In the genomic region with DNA sequence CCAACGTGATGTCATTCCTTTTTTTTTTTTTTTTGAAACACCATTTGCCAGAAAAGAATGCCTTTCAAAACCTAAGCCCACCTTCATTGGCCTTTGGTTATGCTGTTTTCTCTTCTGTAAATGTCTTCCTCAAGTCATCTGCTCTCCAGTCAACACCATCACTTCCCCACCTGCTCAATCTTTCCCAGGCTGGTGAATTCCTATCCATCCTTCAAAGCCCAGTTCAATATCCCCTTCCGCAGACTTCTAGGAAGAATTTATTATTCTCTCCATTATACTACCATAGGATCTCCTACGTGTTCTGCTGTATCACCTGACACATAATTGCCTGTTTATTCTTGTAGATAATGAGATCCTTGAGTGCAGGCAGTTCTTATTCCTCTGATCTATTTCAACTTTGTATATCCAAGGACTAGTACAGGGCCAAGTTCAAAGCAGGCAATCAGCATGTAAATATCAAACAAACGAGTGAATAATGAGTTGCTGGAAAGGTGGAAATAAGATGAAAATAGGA, we compare ENCODE assay signal across 10 cellular contexts.
A peak's percentile ranks its signal among the peaks of the same experiment; 100 is the strongest.
DNase-seq lines count a peak whose midpoint lies in the region; ATAC-seq and TF ChIP-seq lines count a peak whose summit lies in the region.
"Had no signal": no experiment of that assay in that cellular context is flagged by ENCODE, and none has a peak within 500 bp of the region (broad histone marks: within the 10 kb centered on the region; RNA-seq: fewer than 3 reads in every experiment).

No MANE protein-coding gene starts in this region.

- ATAC-seq in body of pancreas = no peak
- no peak for ATAC-seq in HG03139 (IDR thresholded peaks at IDR 0.05; ENCODE audit: unreplicated experiment)

- no peaks in the 10 kb centered on the region for H3K9me2 ChIP-seq in SK-N-SH

- intact Hi-C loops in dorsolateral prefrontal cortex (cut with DNase I) = no loop called here
- intact Hi-C loops in body of pancreas (cut with DNase I) = no loop called here

- H3K27ac ChIP-seq in HEK293 (ENCODE audit: extremely low read depth, low read depth, low read length) (no peak overlapping the region), SK-N-SH (ENCODE audit: low read depth in 2 of 2, low read length in 1 of 2) (peak overlapping the region; percentile 76 to 91; a peak in 3 of 4 replicates), dorsolateral prefrontal cortex (peak overlapping the region in 55 of 59 donors; percentile 11 to 100 (median 97)), smooth muscle cell (ENCODE audit: low read depth) (peak overlapping the region; percentile 95), body of pancreas (no peak overlapping the region)

- no peak overlapping the region for H3K9ac ChIP-seq in SK-N-SH
- no peak overlapping the region for H3K9ac ChIP-seq in smooth muscle cell (ENCODE audit: low read depth)

- H3K4me2 ChIP-seq in SK-N-SH = no peak overlapping the region
- peak overlapping the region; percentile 62 for H3K4me2 ChIP-seq in smooth muscle cell

- H3K79me2 ChIP-seq in SK-N-SH (ENCODE audit: insufficient read depth) (no peaks in the 10 kb centered on the region), smooth muscle cell (ENCODE audit: low read depth) (peaks cover 4% of the 10 kb centered on the region)

- TF ChIP-seq CTCF in HEK293 (tag by site-specific recombination; IDR thresholded peaks at IDR 0.05) = no peak
- TF ChIP-seq CTCF in SK-N-SH (IDR thresholded peaks at IDR 0.05) = no peak
- TF ChIP-seq CTCF in dorsolateral prefrontal cortex (IDR thresholded peaks at IDR 0.05 in 54 of 56, conservative IDR thresholded peaks at IDR 0.05 in 2 of 56; ENCODE audit: low read depth in 1 of 56, partially characterized antibody in 56 of 56) = no peak
- TF ChIP-seq CTCF in smooth muscle cell (IDR thresholded peaks at IDR 0.05; ENCODE audit: borderline replicate concordance, insufficient read depth, poor library complexity, severe bottlenecking) = no peak
- no peak for TF ChIP-seq CTCF in body of pancreas (IDR thresholded peaks at IDR 0.05)

- H3K9me3 ChIP-seq in HEK293 (ENCODE audit: control insufficient read depth, insufficient read depth, low read depth, low read length) = no peaks in the 10 kb centered on the region
- H3K9me3 ChIP-seq in SK-N-SH = no peaks in the 10 kb centered on the region
- no peaks in the 10 kb centered on the region for H3K9me3 ChIP-seq in smooth muscle cell (replicated peaks; ENCODE audit: low read depth)
- H3K9me3 ChIP-seq in body of pancreas = no peaks in the 10 kb centered on the region

- H3K4me1 ChIP-seq in HEK293 (ENCODE audit: control insufficient read depth, insufficient read depth, low read length) (peaks cover 11% of the 10 kb centered on the region), SK-N-SH (ENCODE audit: control insufficient read depth in 1 of 2, insufficient read depth in 2 of 2, low read depth in 1 of 2, low read length in 1 of 2) (peaks cover 22 to 24% of the 10 kb centered on the region in 2 experiments), smooth muscle cell (ENCODE audit: low read depth) (peaks cover 12% of the 10 kb centered on the region), body of pancreas (peaks cover 33% of the 10 kb centered on the region)

- WGBS in SK-N-SH (ENCODE audit: low lambda C conversion rate) = 86% methylated on average over 4 of the region's 4 CpGs
- 78% methylated on average over 4 of the region's 4 CpGs for WGBS in smooth muscle cell (ENCODE audit: low lambda C conversion rate)
- WGBS in body of pancreas, 2 donors = 64 to 71% methylated on average over 4 of the region's 4 CpGs

- H2AFZ ChIP-seq in SK-N-SH (ENCODE audit: low read depth) = no peak overlapping the region
- H2AFZ ChIP-seq in smooth muscle cell (ENCODE audit: low read depth) = no peak overlapping the region

- no peak overlapping the region for H3K4me3 ChIP-seq in HEK293 (ENCODE audit: low read depth, low read length)
- no peak overlapping the region for H3K4me3 ChIP-seq in SK-N-SH (ENCODE audit: low read depth in 2 of 2, low read length in 1 of 2)
- H3K4me3 ChIP-seq in dorsolateral prefrontal cortex = peak overlapping the region in 2 of 59 donors; percentile 2 to 10
- no peak overlapping the region for H3K4me3 ChIP-seq in smooth muscle cell
- H3K4me3 ChIP-seq in body of pancreas = no peak overlapping the region

- no peaks in the 10 kb centered on the region for H3K36me3 ChIP-seq in HEK293 (ENCODE audit: control insufficient read depth in 2 of 2, insufficient read depth in 1 of 2, low read length in 2 of 2)
- no peaks in the 10 kb centered on the region for H3K36me3 ChIP-seq in SK-N-SH (replicated peaks in 1 of 2; ENCODE audit: control insufficient read depth in 1 of 2, insufficient read depth in 2 of 2, low read length in 1 of 2)
- no peaks in the 10 kb centered on the region for H3K36me3 ChIP-seq in smooth muscle cell (ENCODE audit: low read depth)
- H3K36me3 ChIP-seq in body of pancreas (replicated peaks in 1 of 2; ENCODE audit: insufficient read depth in 1 of 2, low read depth in 2 of 2) = no peaks in the 10 kb centered on the region

- POLR2A ChIA-PET in HEK293 (lab: Yijun Ruan, JAX) (no interaction called here), SK-N-SH (lab: Yijun Ruan, JAX) (no interaction called here)

- H3K27me3 ChIP-seq in SK-N-SH (ENCODE audit: insufficient read depth) (no peaks in the 10 kb centered on the region), dorsolateral prefrontal cortex (no peaks in the 10 kb centered on the region), smooth muscle cell (ENCODE audit: low read depth) (no peaks in the 10 kb centered on the region), body of pancreas (no peaks in the 10 kb centered on the region)

- H4K20me1 ChIP-seq in SK-N-SH (ENCODE audit: insufficient read depth) (no peaks in the 10 kb centered on the region), smooth muscle cell (ENCODE audit: low read depth) (no peaks in the 10 kb centered on the region)

- CTCF ChIA-PET in HEK293 (lab: Yijun Ruan, JAX) = no interaction called here
- CTCF ChIA-PET in SK-N-SH (lab: Yijun Ruan, JAX) = no interaction called here

- no peak for TF ChIP-seq POLR2A in body of pancreas (IDR thresholded peaks at IDR 0.05)

- no peak for TF ChIP-seq EP300 in SK-N-SH (IDR thresholded peaks at IDR 0.05; ENCODE audit: borderline replicate concordance in 1 of 2, low read depth in 1 of 2, low read length in 1 of 2)

- DNase-seq in SK-N-SH (no peak), dorsolateral prefrontal cortex (no peak), smooth muscle cell (lab: John Stamatoyannopoulos, UW; ENCODE audit: unreplicated experiment) (no peak), body of pancreas (no peak), germinal center (ENCODE audit: low spot score) (no peak)
- DNase-seq: AML-193, H9, NCI-H2029 had no signal

- TF ChIP-seq RAD21 in SK-N-SH (IDR thresholded peaks at IDR 0.05; ENCODE audit: low read length) = no peak

- H3F3A ChIP-seq in SK-N-SH (replicated peaks; ENCODE audit: insufficient read depth) = peaks cover 35% of the 10 kb centered on the region
- peaks cover 5% of the 10 kb centered on the region for H3F3A ChIP-seq in smooth muscle cell (ENCODE audit: low read depth)

TF ChIP-seq in HEK293, 187 proteins besides CTCF, POLR2A, EP300 and RAD21 (continues in another document):
- TF ChIP-seq, protein P1, sequence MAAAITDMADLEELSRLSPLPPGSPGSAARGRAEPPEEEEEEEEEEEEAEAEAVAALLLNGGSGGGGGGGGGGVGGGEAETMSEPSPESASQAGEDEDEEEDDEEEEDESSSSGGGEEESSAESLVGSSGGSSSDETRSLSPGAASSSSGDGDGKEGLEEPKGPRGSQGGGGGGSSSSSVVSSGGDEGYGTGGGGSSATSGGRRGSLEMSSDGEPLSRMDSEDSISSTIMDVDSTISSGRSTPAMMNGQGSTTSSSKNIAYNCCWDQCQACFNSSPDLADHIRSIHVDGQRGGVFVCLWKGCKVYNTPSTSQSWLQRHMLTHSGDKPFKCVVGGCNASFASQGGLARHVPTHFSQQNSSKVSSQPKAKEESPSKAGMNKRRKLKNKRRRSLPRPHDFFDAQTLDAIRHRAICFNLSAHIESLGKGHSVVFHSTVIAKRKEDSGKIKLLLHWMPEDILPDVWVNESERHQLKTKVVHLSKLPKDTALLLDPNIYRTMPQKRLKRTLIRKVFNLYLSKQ (tag by site-specific recombination; IDR thresholded peaks at IDR 0.05; ENCODE audit: borderline replicate concordance) = no peak

TF ChIP-seq in SK-N-SH, 30 proteins besides CTCF, POLR2A, EP300 and RAD21 (continues in another document):
- TF ChIP-seq JUND (IDR thresholded peaks at IDR 0.05) = no peak
- no peak for TF ChIP-seq GATA2 (CRISPR knock-in tag; IDR thresholded peaks at IDR 0.05)
- TF ChIP-seq, protein P2, sequence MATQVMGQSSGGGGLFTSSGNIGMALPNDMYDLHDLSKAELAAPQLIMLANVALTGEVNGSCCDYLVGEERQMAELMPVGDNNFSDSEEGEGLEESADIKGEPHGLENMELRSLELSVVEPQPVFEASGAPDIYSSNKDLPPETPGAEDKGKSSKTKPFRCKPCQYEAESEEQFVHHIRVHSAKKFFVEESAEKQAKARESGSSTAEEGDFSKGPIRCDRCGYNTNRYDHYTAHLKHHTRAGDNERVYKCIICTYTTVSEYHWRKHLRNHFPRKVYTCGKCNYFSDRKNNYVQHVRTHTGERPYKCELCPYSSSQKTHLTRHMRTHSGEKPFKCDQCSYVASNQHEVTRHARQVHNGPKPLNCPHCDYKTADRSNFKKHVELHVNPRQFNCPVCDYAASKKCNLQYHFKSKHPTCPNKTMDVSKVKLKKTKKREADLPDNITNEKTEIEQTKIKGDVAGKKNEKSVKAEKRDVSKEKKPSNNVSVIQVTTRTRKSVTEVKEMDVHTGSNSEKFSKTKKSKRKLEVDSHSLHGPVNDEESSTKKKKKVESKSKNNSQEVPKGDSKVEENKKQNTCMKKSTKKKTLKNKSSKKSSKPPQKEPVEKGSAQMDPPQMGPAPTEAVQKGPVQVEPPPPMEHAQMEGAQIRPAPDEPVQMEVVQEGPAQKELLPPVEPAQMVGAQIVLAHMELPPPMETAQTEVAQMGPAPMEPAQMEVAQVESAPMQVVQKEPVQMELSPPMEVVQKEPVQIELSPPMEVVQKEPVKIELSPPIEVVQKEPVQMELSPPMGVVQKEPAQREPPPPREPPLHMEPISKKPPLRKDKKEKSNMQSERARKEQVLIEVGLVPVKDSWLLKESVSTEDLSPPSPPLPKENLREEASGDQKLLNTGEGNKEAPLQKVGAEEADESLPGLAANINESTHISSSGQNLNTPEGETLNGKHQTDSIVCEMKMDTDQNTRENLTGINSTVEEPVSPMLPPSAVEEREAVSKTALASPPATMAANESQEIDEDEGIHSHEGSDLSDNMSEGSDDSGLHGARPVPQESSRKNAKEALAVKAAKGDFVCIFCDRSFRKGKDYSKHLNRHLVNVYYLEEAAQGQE (IDR thresholded peaks at IDR 0.05; ENCODE audit: low read depth, low read length) = no peak

Comparison
In these comparisons a context has a peak if more than half of its experiments do, and no peak if none do; other contexts are left out.
1. H3K27ac ChIP-seq: peak in SK-N-SH (2 of 2), dorsolateral prefrontal cortex (55 of 59) and smooth muscle cell (single experiment); none in HEK293 (single experiment) and body of pancreas (0 of 4).